ENCODE assay signal across 1 cellular context in genomic region chr2:218257390-218257981, GRCh38.
TF ChIP-seq lines count a peak whose summit lies in the region.

No MANE protein-coding gene starts in this region.

TF ChIP-seq in endothelial cell of umbilical vein, 7 proteins besides CTCF, POLR2A, EP300 and RAD21:
- TF ChIP-seq POLR2AphosphoS5 (IDR thresholded peaks at IDR 0.05; ENCODE audit: insufficient read depth, low read depth, low read length), result peak; percentile 24
- TF ChIP-seq FOS (IDR thresholded peaks at IDR 0.05; ENCODE audit: borderline replicate concordance, insufficient read depth, low read length), result no peak
